Comparison of ENCODE assay signal across 19 cellular contexts in the genomic region with DNA sequence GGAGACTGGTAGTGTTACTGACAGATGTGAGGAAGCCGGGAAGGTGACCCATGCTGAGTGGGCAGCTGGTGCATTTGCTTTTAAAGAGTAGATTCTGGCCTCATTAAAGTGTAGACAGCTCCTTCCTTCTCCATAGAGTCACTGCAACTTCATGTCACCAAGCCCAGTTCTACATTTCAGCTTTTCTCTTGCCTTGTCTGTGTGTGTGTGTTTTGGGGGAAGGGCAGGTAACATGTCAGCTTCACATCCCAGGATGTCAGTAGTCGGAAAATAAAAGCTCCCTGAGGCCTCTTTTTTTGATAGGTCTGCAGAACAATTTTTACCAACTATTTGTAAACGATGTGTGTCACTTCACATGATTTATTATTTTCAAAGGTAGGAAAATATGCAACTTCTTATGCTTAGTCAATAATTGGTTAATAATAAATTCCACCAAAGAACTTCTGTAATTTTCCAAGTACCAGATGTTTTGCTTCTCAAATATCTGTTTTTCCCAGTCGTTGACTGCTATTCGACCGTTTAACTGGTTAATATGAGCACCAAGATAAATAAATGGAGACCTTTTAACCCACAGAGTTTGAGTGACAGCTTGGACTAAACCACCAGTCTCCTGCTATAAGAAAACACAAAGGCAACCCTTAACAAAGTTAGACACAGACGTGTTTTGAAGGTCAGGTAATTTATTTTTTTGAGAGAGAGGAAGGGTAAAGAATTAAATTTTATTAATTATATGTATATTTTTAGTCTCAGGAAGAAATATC.
A peak's percentile ranks its signal among the peaks of the same experiment; 100 is the strongest.
DNase-seq lines count a peak whose midpoint lies in the region; ATAC-seq, FAIRE-seq and TF ChIP-seq lines count a peak whose summit lies in the region.
"Had no signal": no experiment of that assay in that cellular context is flagged by ENCODE, and none has a peak within 500 bp of the region (broad histone marks: within the 10 kb centered on the region; RNA-seq: fewer than 3 reads in every experiment).

No MANE protein-coding gene starts in this region.

- TF ChIP-seq CTCF in nephron progenitor cell (IDR thresholded peaks at IDR 0.05) (no peak), neural progenitor cell (IDR thresholded peaks at IDR 0.05) (no peak)

- H3K79me2 ChIP-seq in neural progenitor cell (ENCODE audit: low read depth), result no peaks in the 10 kb centered on the region

- FAIRE-seq in urothelium cell line (lab: Jason Lieb, UNC), result no peak
- FAIRE-seq: A204.1, D721Med had no signal

- H3K9me3 Mint-ChIP-seq in nephron progenitor cell, result no peaks in the 10 kb centered on the region
- H3K9me3 Mint-ChIP-seq in neural progenitor cell, result no peaks in the 10 kb centered on the region
- H3K9me3 Mint-ChIP-seq: CD8-positive, alpha-beta T cell had no signal

- H3K27me3 ChIP-seq in neural progenitor cell, result no peaks in the 10 kb centered on the region
- H3K27me3 ChIP-seq: SJSA1 had no signal

- H3K27ac ChIP-seq in neural progenitor cell, result no peak overlapping the region
- H3K27ac ChIP-seq: SJSA1 had no signal

- H3F3A ChIP-seq in neural progenitor cell (ENCODE audit: low read depth), result no peaks in the 10 kb centered on the region

- H3K4me1 ChIP-seq in neural progenitor cell, result peaks cover 5% of the 10 kb centered on the region
- H3K4me1 ChIP-seq: HAP-1, SJSA1 had no signal

- H3K4me3 ChIP-seq in neural progenitor cell, result no peak overlapping the region
- H3K4me3 ChIP-seq: HAP-1, SJSA1 had no signal

- in situ Hi-C loops in Caki2 (cut with HindIII; ENCODE audit: low pct_unique_long_range_greater_than_20kb, low sequenced_read_pairs), result no loop called here

- peak; percentile 18 for DNase-seq in Caki2 (ENCODE audit: low read depth)
- peak; percentile 23 for DNase-seq in M059J (ENCODE audit: low read depth)
- peak; percentile 11 for DNase-seq in UCSD-AML1 (lab: John Stamatoyannopoulos, UW; ENCODE audit: unreplicated experiment)
- DNase-seq in nephron progenitor cell, result no peak
- no peak for DNase-seq in neural progenitor cell (ENCODE audit: low spot score)
- no peak for DNase-seq in urothelium cell line (ENCODE audit: low spot score)
- DNase-seq in activated CD4-positive, alpha-beta T cell treated with anti-CD3 and anti-CD28 coated beads, Interleukin-2, amount 50 U/mL, for 48 hours, result no peak
- DNase-seq: CD8-positive, alpha-beta T cell; GF-D8; NCI-H1105 treated with DMSO at 0.1 percent for 48 hours; NCI-H1694 treated with DMSO at 0.1 percent for 48 hours; NCI-H2107; NCI-H226 had no signal

- peak overlapping the region; percentile 8 for H3K27ac Mint-ChIP-seq in nephron progenitor cell
- H3K27ac Mint-ChIP-seq in neural progenitor cell, result no peak overlapping the region
- H3K27ac Mint-ChIP-seq: CD8-positive, alpha-beta T cell had no signal

- peaks cover 3% of the 10 kb centered on the region for H3K27me3 Mint-ChIP-seq in nephron progenitor cell (ENCODE audit: low read depth, poor library complexity)
- H3K27me3 Mint-ChIP-seq in neural progenitor cell (ENCODE audit: insufficient read depth, low read depth), result no peaks in the 10 kb centered on the region

- H3K36me3 Mint-ChIP-seq in nephron progenitor cell (ENCODE audit: low read depth) (no peaks in the 10 kb centered on the region), neural progenitor cell (no peaks in the 10 kb centered on the region)
- H3K36me3 Mint-ChIP-seq: CD8-positive, alpha-beta T cell had no signal

- no peak for ATAC-seq in HG03342 (IDR thresholded peaks at IDR 0.05; ENCODE audit: unreplicated experiment)
- ATAC-seq: CD8-positive, alpha-beta T cell; Panc1 had no signal

- H3K4me3 Mint-ChIP-seq in nephron progenitor cell (no peak overlapping the region), neural progenitor cell (no peak overlapping the region)
- H3K4me3 Mint-ChIP-seq: CD8-positive, alpha-beta T cell had no signal

- H2AFZ ChIP-seq in neural progenitor cell (replicated peaks), result no peak overlapping the region

- no peak overlapping the region for H3K9ac ChIP-seq in neural progenitor cell

- H3K9me3 ChIP-seq in neural progenitor cell (ENCODE audit: low read depth), result no peaks in the 10 kb centered on the region
- H3K9me3 ChIP-seq: HAP-1, SJSA1 had no signal

- no peaks in the 10 kb centered on the region for H3K36me3 ChIP-seq in neural progenitor cell
- H3K36me3 ChIP-seq: HAP-1, SJSA1 had no signal

- H3K4me1 Mint-ChIP-seq in nephron progenitor cell (peaks cover 41% of the 10 kb centered on the region), neural progenitor cell (peaks cover 21% of the 10 kb centered on the region)

- H3K4me2 ChIP-seq in neural progenitor cell, result no peak overlapping the region

- no peaks in the 10 kb centered on the region for H4K20me1 ChIP-seq in neural progenitor cell (ENCODE audit: low read depth)

Comparison
In these comparisons a context has a peak if more than half of its experiments do, and no peak if none do; other contexts are left out.
1. DNase-seq: peak in Caki2 (single experiment), M059J (single experiment) and UCSD-AML1 (single experiment); none in nephron progenitor cell (single experiment), neural progenitor cell (single experiment), urothelium cell line (single experiment) and activated CD4-positive, alpha-beta T cell treated with anti-CD3 and anti-CD28 coated beads, Interleukin-2, amount 50 U/mL, for 48 hours (0 of 2).